In the genomic region with DNA sequence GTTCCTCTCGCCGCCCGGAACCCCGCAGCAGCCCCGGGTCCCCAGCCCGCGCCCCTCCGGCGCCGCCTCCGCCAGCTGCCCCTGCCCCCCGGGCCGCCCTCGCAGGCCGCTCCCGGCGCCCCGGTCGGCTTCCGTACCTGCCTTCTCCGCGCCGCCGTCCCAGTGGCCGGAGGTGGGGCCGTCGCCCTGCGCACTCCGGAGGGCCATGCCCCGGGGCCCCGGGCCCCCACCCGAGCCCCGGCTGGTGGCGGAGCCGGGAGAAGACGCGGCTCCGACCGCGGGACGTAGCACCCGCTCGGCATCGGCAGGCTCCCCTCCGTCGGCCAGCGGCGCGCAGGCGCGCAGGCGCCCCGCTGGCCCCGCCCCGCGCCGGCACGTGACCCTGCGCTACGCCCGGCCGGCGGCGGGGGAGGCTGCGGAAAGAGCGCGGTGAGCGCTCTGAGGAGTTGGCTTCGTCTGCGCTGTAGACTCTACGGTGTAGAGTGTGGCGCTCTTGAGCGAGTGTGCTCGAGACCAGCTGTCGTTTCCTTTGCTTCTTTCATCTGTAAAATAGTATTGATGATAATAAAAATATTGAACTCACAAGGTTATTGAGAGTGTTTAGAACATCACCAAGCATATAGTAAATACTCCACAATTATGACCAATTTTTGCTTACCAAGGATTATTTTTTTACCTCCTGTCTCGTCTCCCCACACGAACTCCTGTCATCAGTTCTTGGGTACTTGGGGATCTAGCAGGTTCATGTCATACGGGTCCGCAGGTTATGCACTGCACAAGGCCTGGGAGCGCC, we compare ENCODE assay signal across 8 cellular contexts. TPM values are rescaled to one million over a fixed set of nuclear protein-coding genes. Genes with fewer than 3 reads are reported as not detected.
DNase-seq lines count a peak whose midpoint lies in the region; ATAC-seq and TF ChIP-seq lines count a peak whose summit lies in the region.

A gene with protein sequence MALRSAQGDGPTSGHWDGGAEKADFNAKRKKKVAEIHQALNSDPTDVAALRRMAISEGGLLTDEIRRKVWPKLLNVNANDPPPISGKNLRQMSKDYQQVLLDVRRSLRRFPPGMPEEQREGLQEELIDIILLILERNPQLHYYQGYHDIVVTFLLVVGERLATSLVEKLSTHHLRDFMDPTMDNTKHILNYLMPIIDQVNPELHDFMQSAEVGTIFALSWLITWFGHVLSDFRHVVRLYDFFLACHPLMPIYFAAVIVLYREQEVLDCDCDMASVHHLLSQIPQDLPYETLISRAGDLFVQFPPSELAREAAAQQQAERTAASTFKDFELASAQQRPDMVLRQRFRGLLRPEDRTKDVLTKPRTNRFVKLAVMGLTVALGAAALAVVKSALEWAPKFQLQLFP (minus strand): TSS at position 335 of the 793 bp plus-strand sequence. CDS start 128 bp downstream, at position 207.

- ATAC-seq in GM21529 (IDR thresholded peaks at IDR 0.05; ENCODE audit: unreplicated experiment) (peak; percentile 95), IMR-90 (ENCODE audit: low read depth) (peak; percentile 95)

- peaks cover 48% of the 10 kb centered on the region for H3K79me2 ChIP-seq in OCI-LY3 (ENCODE audit: low read length)

- peak within 1 kb of the TSS; percentile 68 for H3K27ac ChIP-seq in IMR-90 (ENCODE audit: insufficient read depth, low read length)
- peak within 1 kb of the TSS; percentile 51 for H3K27ac ChIP-seq in OCI-LY3 (ENCODE audit: low read length)

- CTCF ChIA-PET in IMR-90 (lab: Yijun Ruan, JAX) = interaction anchor here (1.0 kb wide), 1 partner anchor 20 kb away, joined by 3 read pairs; no protein-coding TSS in a partner anchor

- H3K36me3 ChIP-seq in IMR-90 (ENCODE audit: control insufficient read depth, insufficient read depth, low read length) = peaks cover 2% of the 10 kb centered on the region; the same call in 1 of the 2 replicates
- peaks cover 3% of the 10 kb centered on the region for H3K36me3 ChIP-seq in OCI-LY3 (replicated peaks; ENCODE audit: low read depth, low read length)

- H2AK9ac ChIP-seq in IMR-90 (replicated peaks; ENCODE audit: low read depth, low read length, poor library complexity) = peak within 1 kb of the TSS; percentile 74

- H3K56ac ChIP-seq in IMR-90 (ENCODE audit: extremely low read depth, insufficient read depth, low read length) = peak within 1 kb of the TSS; percentile 42; the same call in 1 of the 2 replicates

- H3K27me3 ChIP-seq in IMR-90 (ENCODE audit: control insufficient read depth, insufficient read depth, low read length) (no peaks in the 10 kb centered on the region), OCI-LY3 (ENCODE audit: low read depth, low read length) (no peaks in the 10 kb centered on the region), mononuclear cell (ENCODE audit: insufficient read depth, low read length) (no peaks in the 10 kb centered on the region)

- H3K18ac ChIP-seq in IMR-90 (ENCODE audit: low read depth, low read length) = peak within 1 kb of the TSS; percentile 16

- no peak within 1 kb of the TSS for H2BK120ac ChIP-seq in IMR-90 (ENCODE audit: low read depth, low read length)

- H2AFZ ChIP-seq in IMR-90 (replicated peaks; ENCODE audit: low read length, poor library complexity) (peak within 1 kb of the TSS; percentile 98), OCI-LY3 (ENCODE audit: low read depth, low read length) (peak within 1 kb of the TSS; percentile 97)

- 0% methylated on average over 26 of the region's 80 CpGs; no CpG with 5 or more reads in 1 of the 2 experiments for WGBS in IMR-90 (ENCODE audit: extremely low coverage in 2 of 2, insufficient read length in 1 of 2), 2 experiments

- TF ChIP-seq RAD21 in IMR-90 (IDR thresholded peaks at IDR 0.05; ENCODE audit: low read length) = no peak

- H3K9me1 ChIP-seq in IMR-90 (ENCODE audit: insufficient read depth, low read length) = peaks cover 14% of the 10 kb centered on the region

- peaks cover 0 to 49% of the 10 kb centered on the region in 2 experiments; a peak in 2 of 4 replicates for H3K79me1 ChIP-seq in IMR-90 (ENCODE audit: low read depth in 1 of 2, low read length in 2 of 2)

- H4K20me1 ChIP-seq in IMR-90 (ENCODE audit: insufficient read depth, low read length) = peaks cover 46% of the 10 kb centered on the region
- H4K20me1 ChIP-seq in OCI-LY3 (ENCODE audit: insufficient read depth, low read length) = peaks cover 32% of the 10 kb centered on the region

- H2BK5ac ChIP-seq in IMR-90 (ENCODE audit: low read depth, low read length, poor library complexity, severe bottlenecking) = peak within 1 kb of the TSS; percentile 62

- in situ Hi-C loops in IMR-90 (cut with MboI; ENCODE audit: low sequenced_read_pairs) = no loop called here

- H3K9me3 ChIP-seq in IMR-90 (ENCODE audit: control insufficient read depth, insufficient read depth, low read length) (no peaks in the 10 kb centered on the region; the same call in 1 of the 2 replicates), OCI-LY3 (ENCODE audit: insufficient read depth, low read length) (peaks cover 3% of the 10 kb centered on the region; the same call in 1 of the 2 replicates), mononuclear cell (ENCODE audit: low read depth, low read length) (no peaks in the 10 kb centered on the region)

- peak within 1 kb of the TSS; percentile 5; the same call in 1 of the 3 replicates for H2BK15ac ChIP-seq in IMR-90 (ENCODE audit: low read depth, low read length)

- intact Hi-C loops in IMR-90 (cut with micrococcal nuclease) = no loop called here

- peak; percentile 80 for DNase-seq in DMS153 (lab: John Stamatoyannopoulos, UW)
- peak; percentile 84 for DNase-seq in IMR-90
- peak; percentile 92 for DNase-seq in activated CD8-positive, alpha-beta memory T cell treated with anti-CD3 and anti-CD28 coated beads, Interleukin-2, amount 50 U/mL, for 48 hours
- DNase-seq in epithelial cell of esophagus (ENCODE audit: low read depth) = peak; percentile 87
- DNase-seq in stimulated activated CD8-positive, alpha-beta memory T cell treated with anti-CD3 and anti-CD28 coated beads, Interleukin-4, amount 100 ng/mL, for 1 hour (ENCODE audit: low read depth in 2 of 2, low spot score in 1 of 2) = peak; percentile 53 to 72

- TF ChIP-seq CTCF in IMR-90 (conservative IDR thresholded peaks at IDR 0.05; ENCODE audit: low read depth, low read length) (peak; percentile 37; the same call in 1 of the 2 replicates), OCI-LY3 (IDR thresholded peaks at IDR 0.05; ENCODE audit: low read depth, low read length) (peak; percentile 39), epithelial cell of esophagus (IDR thresholded peaks at IDR 0.05; ENCODE audit: insufficient read depth, low read depth, low read length, missing control alignments) (peak; percentile 15)

- H4K8ac ChIP-seq in IMR-90 (ENCODE audit: low read depth in 2 of 2, low read length in 2 of 2) = peak within 1 kb of the TSS; percentile 51 to 88

- H3K14ac ChIP-seq in IMR-90 (replicated peaks; ENCODE audit: low read depth, low read length) = peak within 1 kb of the TSS; percentile 65

- peak within 1 kb of the TSS; percentile 71 for H4K5ac ChIP-seq in IMR-90 (ENCODE audit: low read depth, low read length)

- H2AK5ac ChIP-seq in IMR-90 (ENCODE audit: low read depth, low read length) = peak within 1 kb of the TSS; percentile 62; the same call in 1 of the 2 replicates

- H2BK20ac ChIP-seq in IMR-90 (ENCODE audit: low read depth, low read length) = 0 out of 2 replicates have a peak within 1 kb of the TSS, but pooled peaks have one; percentile 2

- peak within 1 kb of the TSS; percentile 73 for H3K23ac ChIP-seq in IMR-90 (ENCODE audit: low read depth, low read length)

- H3K4me3 ChIP-seq in IMR-90 (ENCODE audit: insufficient read depth, low read depth, low read length) = peak within 1 kb of the TSS; percentile 95
- H3K4me3 ChIP-seq in OCI-LY3 (ENCODE audit: low read length) = peak within 1 kb of the TSS; percentile 85
- peak within 1 kb of the TSS; percentile 81 for H3K4me3 ChIP-seq in epithelial cell of esophagus (ENCODE audit: low read length)
- peak within 1 kb of the TSS; percentile 79 for H3K4me3 ChIP-seq in mononuclear cell (ENCODE audit: low read length)

- peak within 1 kb of the TSS; percentile 57 for H3K4ac ChIP-seq in IMR-90 (ENCODE audit: low read depth, low read length)

- no TSS peak for BruUV-seq in IMR-90 (replicated peaks; lab: Mats Ljungman, UMichigan)

- H3K9ac ChIP-seq in IMR-90 (ENCODE audit: low read depth, low read length) (peak within 1 kb of the TSS; percentile 89), OCI-LY3 (ENCODE audit: low read length) (peak within 1 kb of the TSS; percentile 78)

- peak within 1 kb of the TSS; percentile 64 for H4K91ac ChIP-seq in IMR-90 (ENCODE audit: insufficient read depth, low read depth, low read length)

- peak within 1 kb of the TSS; percentile 91 for H3K4me2 ChIP-seq in IMR-90 (ENCODE audit: low read depth, low read length)
- H3K4me2 ChIP-seq in OCI-LY3 (ENCODE audit: low read length) = peak within 1 kb of the TSS; percentile 96

- TF ChIP-seq POLR2A in IMR-90 (IDR thresholded peaks at IDR 0.05; ENCODE audit: low read depth, low read length) = peak; percentile 84

- dilution Hi-C loops in IMR-90 (cut with HindIII; ENCODE audit: low sequenced_read_pairs, unreplicated experiment) = no loop called here

- H3K4me1 ChIP-seq in IMR-90 (ENCODE audit: control insufficient read depth, insufficient read depth, low read length) = peaks cover 7% of the 10 kb centered on the region
- peaks cover 17% of the 10 kb centered on the region for H3K4me1 ChIP-seq in OCI-LY3 (ENCODE audit: low read length)
- peaks cover 35% of the 10 kb centered on the region for H3K4me1 ChIP-seq in mononuclear cell (ENCODE audit: insufficient read depth, low read length)

- POLR2A ChIA-PET in IMR-90 (lab: Charles Lee; ENCODE audit: unreplicated experiment) = no interaction called here

TF ChIP-seq in IMR-90, 13 proteins besides CTCF, POLR2A, EP300 and RAD21:
- no peak for TF ChIP-seq RCOR1 (IDR thresholded peaks at IDR 0.05; ENCODE audit: insufficient replicate concordance, low read length)
- peak; percentile 94 for TF ChIP-seq BHLHE40 (IDR thresholded peaks at IDR 0.05; ENCODE audit: low read depth, low read length)
- TF ChIP-seq, protein P1, sequence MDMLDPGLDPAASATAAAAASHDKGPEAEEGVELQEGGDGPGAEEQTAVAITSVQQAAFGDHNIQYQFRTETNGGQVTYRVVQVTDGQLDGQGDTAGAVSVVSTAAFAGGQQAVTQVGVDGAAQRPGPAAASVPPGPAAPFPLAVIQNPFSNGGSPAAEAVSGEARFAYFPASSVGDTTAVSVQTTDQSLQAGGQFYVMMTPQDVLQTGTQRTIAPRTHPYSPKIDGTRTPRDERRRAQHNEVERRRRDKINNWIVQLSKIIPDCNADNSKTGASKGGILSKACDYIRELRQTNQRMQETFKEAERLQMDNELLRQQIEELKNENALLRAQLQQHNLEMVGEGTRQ (IDR thresholded peaks at IDR 0.05; ENCODE audit: low read depth, low read length) = peak; percentile 98
- TF ChIP-seq MAFK (IDR thresholded peaks at IDR 0.05; ENCODE audit: low read depth, low read length) = peak; percentile 60; the same call in 1 of the 2 replicates
- TF ChIP-seq MAZ (IDR thresholded peaks at IDR 0.05; ENCODE audit: borderline replicate concordance, low read depth, low read length) = peak; percentile 57; the same call in 1 of the 2 replicates

RNA-seq across cellular contexts. Expression of the gene that starts here (rescaled TPM):
- total RNA-seq in IMR-90 (2012; rRNA removed) (36.7 and 42.8 TPM in 2 replicates), mononuclear cell (16.2 TPM)
- 38.2 and 39.1 TPM in 2 replicates for polyA plus RNA-seq in IMR-90 (2012; rRNA removed)
- 30.1 and 37.7 TPM in 2 replicates for polyA plus RNA-seq in IMR-90 (2012; cell fraction: cytosol; rRNA removed)
- 39.4 and 49.4 TPM in 2 replicates for polyA plus RNA-seq in IMR-90 (2012; cell fraction: nucleus; rRNA removed; ENCODE audit: low replicate concordance)

Comparison
In these comparisons a context has a peak if more than half of its experiments do, and no peak if none do; other contexts are left out.
1. Peak in every context shown above with its lines: DNase-seq, ATAC-seq, H3K4me3 ChIP-seq and H3K27ac ChIP-seq.